Comparison of ENCODE assay signal across 8 cellular contexts in genomic region chr9:38227061-38227540, GRCh38.
DNase-seq lines count a peak whose midpoint lies in the region; ATAC-seq, FAIRE-seq and TF ChIP-seq lines count a peak whose summit lies in the region.

No MANE protein-coding gene starts in this region.

- H2AFZ ChIP-seq in astrocyte (ENCODE audit: low read depth, low read length) = peak overlapping the region; percentile 36

- no peak overlapping the region for H3K27ac Mint-ChIP-seq in T-helper 1 cell treated with Interleukin-12 subunit alpha and Interleukin-12 subunit beta and Interleukin-4 antibody, amounts not matched to agents 30 μg/mL and 1 μg/mL, for 36 hours
- peak overlapping the region; percentile 94 for H3K27ac Mint-ChIP-seq in astrocyte (ENCODE audit: unreplicated experiment)

- H3K9me3 Mint-ChIP-seq in T-helper 1 cell treated with Interleukin-12 subunit alpha and Interleukin-12 subunit beta and Interleukin-4 antibody, amounts not matched to agents 30 μg/mL and 1 μg/mL, for 36 hours = no peaks in the 10 kb centered on the region
- H3K9me3 Mint-ChIP-seq in astrocyte (ENCODE audit: unreplicated experiment) = peaks cover 6% of the 10 kb centered on the region

- FAIRE-seq in astrocyte (lab: Jason Lieb, UNC) = no peak

- peaks cover 12% of the 10 kb centered on the region for H3K4me1 ChIP-seq in HAP-1
- peaks cover 12% of the 10 kb centered on the region for H3K4me1 ChIP-seq in astrocyte (ENCODE audit: insufficient read depth, low read length)

- H3K27me3 Mint-ChIP-seq in T-helper 1 cell treated with Interleukin-12 subunit alpha and Interleukin-12 subunit beta and Interleukin-4 antibody, amounts not matched to agents 30 μg/mL and 1 μg/mL, for 36 hours (ENCODE audit: low read depth) = peaks cover 15% of the 10 kb centered on the region
- peaks cover 3% of the 10 kb centered on the region for H3K27me3 Mint-ChIP-seq in astrocyte (ENCODE audit: low read depth, unreplicated experiment)

- H3K27ac ChIP-seq in astrocyte (ENCODE audit: low read depth, low read length) = peak overlapping the region; percentile 35

- H3K36me3 ChIP-seq in HAP-1 (replicated peaks) = no peaks in the 10 kb centered on the region
- no peaks in the 10 kb centered on the region for H3K36me3 ChIP-seq in astrocyte (ENCODE audit: insufficient read depth, low read length)
- H3K36me3 ChIP-seq in kidney epithelial cell (ENCODE audit: control insufficient read depth, insufficient read depth, low read length) = no peaks in the 10 kb centered on the region

- H3K4me2 ChIP-seq in astrocyte (ENCODE audit: low read length) = peak overlapping the region; percentile 81

- H3K9ac ChIP-seq in astrocyte (ENCODE audit: low read length) = peak overlapping the region; percentile 23

- in situ Hi-C loops in HAP-1 (cut with MboI; ENCODE audit: low sequenced_read_pairs) = no loop called here

- no peaks in the 10 kb centered on the region for H4K20me1 ChIP-seq in astrocyte (ENCODE audit: insufficient read depth, low read length)

- peaks cover 6% of the 10 kb centered on the region for H3K27me3 ChIP-seq in HAP-1 (ENCODE audit: low read depth)
- peaks cover 21% of the 10 kb centered on the region for H3K27me3 ChIP-seq in astrocyte (ENCODE audit: insufficient read depth, low read length)
- no peaks in the 10 kb centered on the region for H3K27me3 ChIP-seq in kidney epithelial cell (ENCODE audit: control insufficient read depth, insufficient read depth, low read length)

- H3K4me1 Mint-ChIP-seq in T-helper 1 cell treated with Interleukin-12 subunit alpha and Interleukin-12 subunit beta and Interleukin-4 antibody, amounts not matched to agents 30 μg/mL and 1 μg/mL, for 36 hours (ENCODE audit: low read depth) = peaks cover 13% of the 10 kb centered on the region
- peaks cover 25% of the 10 kb centered on the region for H3K4me1 Mint-ChIP-seq in astrocyte (ENCODE audit: low read depth, unreplicated experiment)

- H3K79me2 ChIP-seq in astrocyte (ENCODE audit: insufficient read depth, low read length) = no peaks in the 10 kb centered on the region

- no peak for ATAC-seq in HG02852 (IDR thresholded peaks at IDR 0.05; ENCODE audit: unreplicated experiment)

- TF ChIP-seq CTCF in astrocyte (IDR thresholded peaks at IDR 0.05; ENCODE audit: insufficient read depth, low read depth, low read length) (no peak), kidney epithelial cell (IDR thresholded peaks at IDR 0.05; ENCODE audit: insufficient read depth, low read length, poor library complexity, severe bottlenecking) (no peak)

- peak; percentile 82 for DNase-seq in DMS 273 (lab: John Stamatoyannopoulos, UW; ENCODE audit: unreplicated experiment)
- peak; percentile 48 to 87 for DNase-seq in HAP-1 (ENCODE audit: low spot score in 2 of 2)
- peak; percentile 72 for DNase-seq in NCI-H1694 treated with DMSO at 0.1 percent for 48 hours (lab: John Stamatoyannopoulos, UW)
- DNase-seq in astrocyte (ENCODE audit: low read depth) = peak; percentile 90
- peak; percentile 98 for DNase-seq in kidney epithelial cell (ENCODE audit: low read depth)
- peak; percentile 21 for DNase-seq in stimulated activated CD8-positive, alpha-beta memory T cell treated with anti-CD3 and anti-CD28 coated beads, Interleukin-12 subunit alpha, Interleukin-12 subunit beta, amount 100 ng/mL, for 1 hour (ENCODE audit: low read depth)

- no peaks in the 10 kb centered on the region for H3K36me3 Mint-ChIP-seq in T-helper 1 cell treated with Interleukin-12 subunit alpha and Interleukin-12 subunit beta and Interleukin-4 antibody, amounts not matched to agents 30 μg/mL and 1 μg/mL, for 36 hours (ENCODE audit: low read depth)
- peaks cover 3% of the 10 kb centered on the region for H3K36me3 Mint-ChIP-seq in astrocyte (ENCODE audit: low read depth, unreplicated experiment)

- H3K4me3 ChIP-seq in HAP-1 (no peak overlapping the region), astrocyte (ENCODE audit: insufficient read depth, low read depth, low read length) (peak overlapping the region; percentile 11), kidney epithelial cell (ENCODE audit: low read depth, low read length) (no peak overlapping the region)

- H3K4me3 Mint-ChIP-seq in T-helper 1 cell treated with Interleukin-12 subunit alpha and Interleukin-12 subunit beta and Interleukin-4 antibody, amounts not matched to agents 30 μg/mL and 1 μg/mL, for 36 hours = peak overlapping the region; percentile 62
- H3K4me3 Mint-ChIP-seq in astrocyte (ENCODE audit: unreplicated experiment) = peak overlapping the region; percentile 73

- no peaks in the 10 kb centered on the region for H3K9me3 ChIP-seq in HAP-1
- H3K9me3 ChIP-seq in astrocyte (ENCODE audit: insufficient read depth, low read depth, low read length) = no peaks in the 10 kb centered on the region

Comparison
In these comparisons a context has a peak if more than half of its experiments do, and no peak if none do; other contexts are left out.
1. DNase-seq: peak in every context shown above with its lines; median percentile 98 in kidney epithelial cell; 90 in astrocyte; 82 in DMS 273; 72 in NCI-H1694 treated with DMSO at 0.1 percent for 48 hours; 68 in HAP-1; 21 in stimulated activated CD8-positive, alpha-beta memory T cell treated with anti-CD3 and anti-CD28 coated beads, Interleukin-12 subunit alpha, Interleukin-12 subunit beta, amount 100 ng/mL, for 1 hour.